Comparison of ENCODE assay signal across 2 cellular contexts in genomic region chrX:154597221-154597620, GRCh38.
TF ChIP-seq lines count a peak whose summit lies in the region.

No MANE protein-coding gene starts in this region.

TF ChIP-seq in GM23338, 12 proteins besides CTCF, POLR2A, EP300 and RAD21:
- TF ChIP-seq REST (IDR thresholded peaks at IDR 0.05; ENCODE audit: unreplicated experiment) (no peak), POLR2AphosphoS5 (IDR thresholded peaks at IDR 0.05; ENCODE audit: low read depth) (no peak)

TF ChIP-seq in K562, 482 proteins besides CTCF, POLR2A, EP300 and RAD21:
- TF ChIP-seq MXD1 (CRISPR knock-in tag; IDR thresholded peaks at IDR 0.05; ENCODE audit: borderline replicate concordance, poor library complexity, severe bottlenecking) (no peak), ZNF431 (CRISPR knock-in tag; IDR thresholded peaks at IDR 0.05) (peak; percentile 61)
